ENCODE assay signal across 15 cellular contexts in the genomic region with DNA sequence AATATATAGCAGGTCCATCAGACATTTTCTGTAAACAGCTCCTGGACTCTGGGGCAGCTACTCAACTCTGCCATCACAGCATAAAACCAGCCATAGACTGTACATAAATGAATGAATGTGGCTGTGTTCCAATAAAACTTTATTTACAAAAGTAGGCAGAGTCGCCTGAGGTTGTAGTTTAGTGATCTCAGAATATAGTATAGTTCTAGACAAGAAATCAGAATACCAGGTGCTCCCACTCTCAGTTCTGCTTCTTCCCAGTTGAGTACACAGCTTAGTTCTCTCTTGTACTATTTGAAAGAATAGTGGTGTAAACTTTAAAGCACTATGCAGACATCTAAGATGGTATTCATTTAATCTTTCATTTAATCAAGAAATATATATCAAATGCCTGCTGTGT. TPM values are rescaled to one million over a fixed set of nuclear protein-coding genes. Genes with fewer than 3 reads are reported as not detected.
DNase-seq lines count a peak whose midpoint lies in the region; ATAC-seq and TF ChIP-seq lines count a peak whose summit lies in the region.
"Had no signal": no experiment of that assay in that cellular context is flagged by ENCODE, and none has a peak within 500 bp of the region (broad histone marks: within the 10 kb centered on the region; RNA-seq: fewer than 3 reads in every experiment).

No MANE protein-coding gene starts in this region.

- DNase-seq in T-helper 1 cell (no peak), T-helper 17 cell (no peak), neural crest cell (ENCODE audit: low read depth, low spot score) (no peak), DMS53 treated with DMSO at 0.1 percent for 48 hours (lab: John Stamatoyannopoulos, UW; ENCODE audit: unreplicated experiment) (no peak), KG1 (lab: John Stamatoyannopoulos, UW) (no peak)
- DNase-seq: 8988T, activated gamma-delta T cell treated with Interleukin-2 at 50 U/mL for 16 hours, cerebellar nuclear complex, NCI-H510A, WERI-Rb-1 had no signal

- peaks cover 24% of the 10 kb centered on the region for H3K9me3 Mint-ChIP-seq in T-helper 1 cell treated with Interleukin-12 subunit alpha and Interleukin-12 subunit beta and Interleukin-4 antibody, amounts not matched to agents 30 μg/mL and 1 μg/mL, for 36 hours
- H3K9me3 Mint-ChIP-seq in neural crest cell, result peaks cover 5% of the 10 kb centered on the region

- H3K4me3 Mint-ChIP-seq in T-helper 1 cell treated with Interleukin-12 subunit alpha and Interleukin-12 subunit beta and Interleukin-4 antibody, amounts not matched to agents 30 μg/mL and 1 μg/mL, for 36 hours, result no peak overlapping the region
- H3K4me3 Mint-ChIP-seq in T-helper 17 cell (no peak overlapping the region), neural crest cell (no peak overlapping the region)

- no peaks in the 10 kb centered on the region for H3K27me3 Mint-ChIP-seq in T-helper 1 cell treated with Interleukin-12 subunit alpha and Interleukin-12 subunit beta and Interleukin-4 antibody, amounts not matched to agents 30 μg/mL and 1 μg/mL, for 36 hours (ENCODE audit: low read depth)
- H3K27me3 Mint-ChIP-seq in T-helper 17 cell (no peaks in the 10 kb centered on the region), neural crest cell (ENCODE audit: low read depth) (no peaks in the 10 kb centered on the region)

- peaks cover 58% of the 10 kb centered on the region for H3K36me3 Mint-ChIP-seq in T-helper 1 cell treated with Interleukin-12 subunit alpha and Interleukin-12 subunit beta and Interleukin-4 antibody, amounts not matched to agents 30 μg/mL and 1 μg/mL, for 36 hours (ENCODE audit: low read depth)
- no peaks in the 10 kb centered on the region for H3K36me3 Mint-ChIP-seq in T-helper 17 cell (ENCODE audit: low read depth)
- H3K36me3 Mint-ChIP-seq in neural crest cell (ENCODE audit: low read depth), result peaks cover 2% of the 10 kb centered on the region

- peak overlapping the region; percentile 91 for H3K27ac Mint-ChIP-seq in T-helper 1 cell treated with Interleukin-12 subunit alpha and Interleukin-12 subunit beta and Interleukin-4 antibody, amounts not matched to agents 30 μg/mL and 1 μg/mL, for 36 hours
- H3K27ac Mint-ChIP-seq in T-helper 17 cell (peak overlapping the region; percentile 64), neural crest cell (ENCODE audit: unreplicated experiment) (peak overlapping the region; percentile 68)

- no peaks in the 10 kb centered on the region for H3K9me3 ChIP-seq in T-helper 17 cell (ENCODE audit: control insufficient read depth, low read length, poor library complexity, severe bottlenecking)
- H3K9me3 ChIP-seq: right atrium auricular region, thoracic aorta had no signal

- no peak for TF ChIP-seq CTCF in neural crest cell (conservative IDR thresholded peaks at IDR 0.05)

- ATAC-seq in HG02763 (IDR thresholded peaks at IDR 0.05; ENCODE audit: unreplicated experiment) (peak; percentile 45), T-helper 17 cell (peak; percentile 27), GM19452 (IDR thresholded peaks at IDR 0.05; ENCODE audit: unreplicated experiment) (no peak)

- peaks cover 67% of the 10 kb centered on the region for H3K4me1 Mint-ChIP-seq in T-helper 1 cell treated with Interleukin-12 subunit alpha and Interleukin-12 subunit beta and Interleukin-4 antibody, amounts not matched to agents 30 μg/mL and 1 μg/mL, for 36 hours (ENCODE audit: low read depth)
- H3K4me1 Mint-ChIP-seq in T-helper 17 cell, result peaks cover 37% of the 10 kb centered on the region
- H3K4me1 Mint-ChIP-seq in neural crest cell, result peaks cover 29% of the 10 kb centered on the region

RNA-seq across cellular contexts. Expression of a gene that starts 37.2 kb away (rescaled TPM):
- total RNA-seq in T-helper 17 cell (10 to 100 TPM; 45.7 to 47.6 TPM), neural crest cell (not detected in 2 replicates)

Comparison
In these comparisons a context has a peak if more than half of its experiments do, and no peak if none do; other contexts are left out.
1. RNA of a gene that starts 37.2 kb away (total RNA-seq): 45.7 to 47.6 TPM in T-helper 17 cell; not detected in neural crest cell; every median in the first group is over 10 times any median in the second.
2. Peak in every context shown above with its lines, with median percentiles within 50 percentile points of each other: H3K27ac Mint-ChIP-seq.